Comparison of ENCODE assay signal across 1 cellular context in the genomic region with DNA sequence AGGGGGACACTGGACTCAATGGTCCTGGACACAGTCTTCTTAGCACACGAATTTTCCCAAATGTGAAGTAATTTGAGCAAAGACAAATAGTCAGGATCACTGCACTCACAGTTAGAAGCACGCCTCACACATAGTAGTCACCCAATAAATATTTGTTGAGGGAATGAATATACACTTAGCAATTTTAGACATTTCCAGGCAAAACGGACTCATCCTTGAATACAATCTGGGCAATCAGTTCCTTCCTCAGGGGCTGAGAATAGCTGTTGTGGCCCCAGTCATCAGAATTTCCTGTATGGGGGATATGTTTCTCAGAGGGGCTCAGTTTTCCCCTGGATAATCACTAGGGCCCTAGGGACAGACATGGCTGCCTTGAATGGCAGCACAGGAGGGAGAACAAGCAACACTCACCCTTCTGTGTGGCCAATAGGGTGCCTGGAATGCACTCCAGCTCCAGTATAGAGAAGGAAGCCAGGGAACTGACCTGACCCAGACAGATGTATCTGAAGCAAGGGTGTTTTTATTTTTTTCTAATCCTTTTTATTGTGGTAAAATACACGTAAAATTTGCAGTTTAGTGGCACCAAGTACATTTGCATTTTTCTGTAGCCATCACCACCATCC.
TF ChIP-seq lines count a peak whose summit lies in the region.

No MANE protein-coding gene starts in this region.

TF ChIP-seq in IMR-90, 13 proteins besides CTCF, POLR2A, EP300 and RAD21 (continued from another document):
- TF ChIP-seq, protein P1, sequence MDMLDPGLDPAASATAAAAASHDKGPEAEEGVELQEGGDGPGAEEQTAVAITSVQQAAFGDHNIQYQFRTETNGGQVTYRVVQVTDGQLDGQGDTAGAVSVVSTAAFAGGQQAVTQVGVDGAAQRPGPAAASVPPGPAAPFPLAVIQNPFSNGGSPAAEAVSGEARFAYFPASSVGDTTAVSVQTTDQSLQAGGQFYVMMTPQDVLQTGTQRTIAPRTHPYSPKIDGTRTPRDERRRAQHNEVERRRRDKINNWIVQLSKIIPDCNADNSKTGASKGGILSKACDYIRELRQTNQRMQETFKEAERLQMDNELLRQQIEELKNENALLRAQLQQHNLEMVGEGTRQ (IDR thresholded peaks at IDR 0.05; ENCODE audit: low read depth, low read length): no peak
- TF ChIP-seq BHLHE40 (IDR thresholded peaks at IDR 0.05; ENCODE audit: low read depth, low read length) (peak; percentile 80), RCOR1 (IDR thresholded peaks at IDR 0.05; ENCODE audit: insufficient replicate concordance, low read length) (peak; percentile 45), CEBPB (IDR thresholded peaks at IDR 0.05; ENCODE audit: low read depth, low read length) (peak; percentile 2; the same call in 1 of the 2 replicates)
TF ChIP-seq in IMR-90: peak in this region for 4.
